In the genomic region with DNA sequence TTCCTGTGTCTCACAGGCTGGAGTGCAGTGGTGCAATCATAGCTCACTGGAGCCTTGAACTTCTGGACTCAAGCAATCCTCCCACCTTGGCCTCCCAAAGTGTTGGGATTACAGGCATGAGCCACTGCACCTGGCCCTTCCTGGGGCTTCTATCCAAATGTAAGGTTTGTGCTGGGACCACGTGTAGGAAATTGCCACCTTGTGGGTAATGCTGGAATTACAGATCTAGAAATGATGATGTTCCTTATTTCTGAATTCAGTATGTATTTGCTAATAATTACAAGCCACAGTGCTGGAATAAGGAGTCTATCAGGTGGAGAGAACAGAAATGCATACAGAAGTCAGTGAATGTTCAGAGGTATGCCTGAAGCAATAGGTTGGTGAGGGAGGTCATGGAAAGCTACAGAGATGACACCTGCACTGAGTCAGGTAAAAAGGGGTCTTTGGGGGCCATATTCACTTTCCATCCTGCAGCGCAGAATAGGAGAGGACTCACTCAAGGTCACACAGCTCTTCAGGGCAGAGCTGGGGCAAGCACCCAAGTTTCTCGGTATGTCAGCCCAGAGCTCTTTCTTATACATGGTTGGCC, we compare ENCODE assay signal across 9 cellular contexts. TPM values are rescaled to one million over a fixed set of nuclear protein-coding genes. Genes with fewer than 3 reads are reported as not detected.
DNase-seq lines count a peak whose midpoint lies in the region; ATAC-seq, FAIRE-seq and TF ChIP-seq lines count a peak whose summit lies in the region.
"Had no signal": no experiment of that assay in that cellular context is flagged by ENCODE, and none has a peak within 500 bp of the region (broad histone marks: within the 10 kb centered on the region; RNA-seq: fewer than 3 reads in every experiment).

No MANE protein-coding gene starts in this region.

- H3K27ac ChIP-seq in astrocyte (ENCODE audit: low read depth, low read length) = no peak overlapping the region

- no peaks in the 10 kb centered on the region for H3K36me3 ChIP-seq in astrocyte (ENCODE audit: insufficient read depth, low read length)

- H3K27me3 Mint-ChIP-seq in astrocyte (ENCODE audit: low read depth, unreplicated experiment) = peaks cover 7% of the 10 kb centered on the region
- H3K27me3 Mint-ChIP-seq: activated naive CD8-positive, alpha-beta T cell had no signal

- peaks cover 3% of the 10 kb centered on the region for H3K9me3 ChIP-seq in astrocyte (ENCODE audit: insufficient read depth, low read depth, low read length)

- H2AFZ ChIP-seq in astrocyte (ENCODE audit: low read depth, low read length) = no peak overlapping the region

- peaks cover 5% of the 10 kb centered on the region for H3K9me3 Mint-ChIP-seq in astrocyte (ENCODE audit: unreplicated experiment)

- peaks cover 14% of the 10 kb centered on the region for H3K27me3 ChIP-seq in astrocyte (ENCODE audit: insufficient read depth, low read length)

- H3K4me1 Mint-ChIP-seq in astrocyte (ENCODE audit: low read depth, unreplicated experiment) = peaks cover 29% of the 10 kb centered on the region

- no peak overlapping the region for H3K4me2 ChIP-seq in astrocyte (ENCODE audit: low read length)

- H3K36me3 Mint-ChIP-seq in astrocyte (ENCODE audit: low read depth, unreplicated experiment) = no peaks in the 10 kb centered on the region
- H3K36me3 Mint-ChIP-seq: activated naive CD8-positive, alpha-beta T cell had no signal

- no peak overlapping the region for H3K4me3 Mint-ChIP-seq in astrocyte (ENCODE audit: unreplicated experiment)
- H3K4me3 Mint-ChIP-seq: activated naive CD8-positive, alpha-beta T cell had no signal

- peak; percentile 34 for ATAC-seq in Right ventricle myocardium superior (ENCODE audit: poor library complexity)
- ATAC-seq in GM18873 (IDR thresholded peaks at IDR 0.05; ENCODE audit: low FRiP score, unreplicated experiment) = no peak
- no peak for ATAC-seq in HG03521 (IDR thresholded peaks at IDR 0.05; ENCODE audit: unreplicated experiment)

- DNase-seq in Right ventricle myocardium superior (no peak), cardiac septum (ENCODE audit: low spot score) (no peak), NCI-H1694 treated with DMSO at 0.1 percent for 48 hours (lab: John Stamatoyannopoulos, UW) (peak; percentile 70), astrocyte (ENCODE audit: low read depth) (peak; percentile 22), left kidney (ENCODE audit: low read depth, low spot score) (peak; percentile 68)
- DNase-seq in activated CD4-positive, alpha-beta T cell treated with anti-CD3 and anti-CD28 coated beads, Interleukin-2, amount 50 U/mL, for 1 hour = no peak

- no peaks in the 10 kb centered on the region for H3K79me2 ChIP-seq in astrocyte (ENCODE audit: insufficient read depth, low read length)

- peak; percentile 56 for TF ChIP-seq CTCF in astrocyte (IDR thresholded peaks at IDR 0.05; ENCODE audit: insufficient read depth, low read depth, low read length)

- intact Hi-C loops in Right ventricle myocardium superior (cut with DNase I) = loop anchor here (10.0 kb wide), 1 partner anchor 58 kb away; no protein-coding TSS in a partner anchor
- intact Hi-C loops in cardiac septum (cut with DNase I) = no loop called here

- no peaks in the 10 kb centered on the region for H4K20me1 ChIP-seq in astrocyte (ENCODE audit: insufficient read depth, low read length)

- no peak overlapping the region for H3K4me3 ChIP-seq in astrocyte (ENCODE audit: insufficient read depth, low read depth, low read length)

- H3K4me1 ChIP-seq in astrocyte (ENCODE audit: insufficient read depth, low read length) = peaks cover 11% of the 10 kb centered on the region

- no peak overlapping the region for H3K27ac Mint-ChIP-seq in astrocyte (ENCODE audit: unreplicated experiment)
- H3K27ac Mint-ChIP-seq: activated naive CD8-positive, alpha-beta T cell had no signal

- FAIRE-seq in astrocyte (lab: Jason Lieb, UNC) = no peak

- no peak overlapping the region for H3K9ac ChIP-seq in astrocyte (ENCODE audit: low read length)

RNA-seq across cellular contexts. Expression of a gene that starts 8.8 kb away (rescaled TPM):
- total RNA-seq in Right ventricle myocardium superior = not detected
- total RNA-seq in cardiac septum = 0.30 TPM
- 5.6 and 11.0 TPM in 2 replicates for total RNA-seq in astrocyte

RNA-seq across cellular contexts. Expression of a gene that starts 40.5 kb away (rescaled TPM):
- total RNA-seq in Right ventricle myocardium superior = 16.8 TPM
- 21.0 TPM for total RNA-seq in cardiac septum
- total RNA-seq in astrocyte = 124 and 137 TPM in 2 replicates

Comparison
In these comparisons a context has a peak if more than half of its experiments do, and no peak if none do; other contexts are left out.
1. DNase-seq: peak in NCI-H1694 treated with DMSO at 0.1 percent for 48 hours (single experiment), astrocyte (single experiment) and left kidney (single experiment); none in Right ventricle myocardium superior (single experiment), cardiac septum (single experiment) and activated CD4-positive, alpha-beta T cell treated with anti-CD3 and anti-CD28 coated beads, Interleukin-2, amount 50 U/mL, for 1 hour (single experiment).